Comparison of ENCODE assay signal across 19 cellular contexts in genomic region chr7:18547509-18548187, GRCh38. TPM values are rescaled to one million over a fixed set of nuclear protein-coding genes. Genes with fewer than 3 reads are reported as not detected.
A peak's percentile ranks its signal among the peaks of the same experiment; 100 is the strongest.
DNase-seq lines count a peak whose midpoint lies in the region; ATAC-seq, FAIRE-seq and TF ChIP-seq lines count a peak whose summit lies in the region.
"Had no signal": no experiment of that assay in that cellular context is flagged by ENCODE, and none has a peak within 500 bp of the region (broad histone marks: within the 10 kb centered on the region; RNA-seq: fewer than 3 reads in every experiment).

No MANE protein-coding gene starts in this region.

- no peak overlapping the region for H3K27ac ChIP-seq in GM12878 (ENCODE audit: control insufficient read depth, insufficient read depth)
- no peak overlapping the region for H3K27ac ChIP-seq in effector memory CD4-positive, alpha-beta T cell (ENCODE audit: insufficient read depth, low read length, poor library complexity, severe bottlenecking)
- no peak overlapping the region for H3K27ac ChIP-seq in psoas muscle
- H3K27ac ChIP-seq: foreskin keratinocyte, RWPE1, transverse colon had no signal

- intact Hi-C loops in GM12878 (cut with micrococcal nuclease; ENCODE audit: unreplicated experiment): no loop called here
- intact Hi-C loops in psoas muscle (cut with DNase I): no loop called here

- SMC1A ChIA-PET in GM12878 (lab: Charles Lee; ENCODE audit: uncharacterized antibody, unreplicated experiment): interaction anchor here (1.8 kb wide), 1 partner anchor 20 kb away, joined by 5 read pairs; no protein-coding TSS in a partner anchor

- in situ Hi-C loops in GM12878 (cut with MboI): no loop called here

- H4K20me1 ChIP-seq in GM12878 (ENCODE audit: control insufficient read depth, insufficient read depth): no peaks in the 10 kb centered on the region
- H4K20me1 ChIP-seq: BLaER1 treated with 17β-estradiol and CSF1 and Interleukin-3, amounts not matched to agents 10 nM and 100 nM had no signal

- H3K4me2 ChIP-seq in GM12878 (ENCODE audit: control insufficient read depth, insufficient read depth): no peak overlapping the region

- H3K9ac ChIP-seq in GM12878 (ENCODE audit: control insufficient read depth, insufficient read depth, low read length): no peak overlapping the region
- H3K9ac ChIP-seq: BLaER1 treated with 17β-estradiol and CSF1 and Interleukin-3, amounts not matched to agents 10 nM and 100 nM had no signal

- POLR2A ChIA-PET in GM12878 (lab: Charles Lee): no interaction called here

- H3K79me2 ChIP-seq in GM12878 (ENCODE audit: control insufficient read depth, insufficient read depth, low read length): no peaks in the 10 kb centered on the region

- no peak for DNase-seq in GM12878 (ENCODE audit: low read depth, low spot score)
- DNase-seq in effector memory CD4-positive, alpha-beta T cell: no peak
- DNase-seq in activated effector memory CD4-positive, alpha-beta T cell treated with Interleukin-2 at 50 U/mL for 16 hours: no peak
- DNase-seq in psoas muscle: no peak
- no peak for DNase-seq in C1 segment of cervical spinal cord (lab: John Stamatoyannopoulos, UW)
- DNase-seq: activated CD4-positive, alpha-beta T cell treated with anti-CD3 and anti-CD28 coated beads for 48 hours; activated T-cell treated with anti-CD3 and anti-CD28 coated beads, Interleukin-2, amount 50 U/mL, for 4 hours; DND-41; foreskin keratinocyte; NCI-H1436; NCI-H526; retina; stimulated activated CD4-positive, alpha-beta T cell treated with anti-CD3 and anti-CD28 coated beads, Interleukin-1b, Interleukin-23, amount 100 ng/mL, for 48 hours; transverse colon had no signal

- H2AFZ ChIP-seq in GM12878 (ENCODE audit: control insufficient read depth, low read depth, low read length): no peak overlapping the region

- TF ChIP-seq RAD21 in GM12878 (IDR thresholded peaks at IDR 0.05; ENCODE audit: insufficient read depth, low read depth, low read length): no peak

- TF ChIP-seq EP300 in GM12878 (IDR thresholded peaks at IDR 0.05; ENCODE audit: borderline replicate concordance in 1 of 2, control insufficient read depth in 1 of 2, low read depth in 2 of 2, low read length in 2 of 2): no peak

- H3K4me1 ChIP-seq in GM12878 (ENCODE audit: control insufficient read depth, insufficient read depth, low read length) (no peaks in the 10 kb centered on the region), psoas muscle (peaks cover 17% of the 10 kb centered on the region)
- no peaks in the 10 kb centered on the region for H3K4me1 ChIP-seq in effector memory CD4-positive, alpha-beta T cell (ENCODE audit: control insufficient read depth, insufficient read depth, low read length, poor library complexity, severe bottlenecking)
- H3K4me1 ChIP-seq: foreskin keratinocyte had no signal

- BruUV-seq in GM12878 (replicated peaks; lab: Mats Ljungman, UMichigan): no TSS peak

- H3K27me3 ChIP-seq in GM12878 (replicated peaks in 1 of 2; ENCODE audit: control insufficient read depth in 2 of 2, insufficient read depth in 2 of 2, low read length in 1 of 2): no peaks in the 10 kb centered on the region
- H3K27me3 ChIP-seq in effector memory CD4-positive, alpha-beta T cell (replicated peaks; ENCODE audit: control insufficient read depth, insufficient read depth, low read length, poor library complexity, severe bottlenecking): no peaks in the 10 kb centered on the region
- no peaks in the 10 kb centered on the region for H3K27me3 ChIP-seq in psoas muscle (ENCODE audit: insufficient read depth in 3 of 3, low read length in 2 of 3)
- H3K27me3 ChIP-seq: BLaER1 treated with 17β-estradiol and CSF1 and Interleukin-3, amounts not matched to agents 10 nM and 100 nM; foreskin keratinocyte; transverse colon had no signal

- CTCF ChIA-PET in GM12878 (lab: Yijun Ruan, JAX): no interaction called here

- FAIRE-seq in GM12878 (lab: Jason Lieb, UNC): no peak

- H3K4me3 ChIP-seq in GM12878 (no peak overlapping the region), psoas muscle (no peak overlapping the region)
- H3K4me3 ChIP-seq in effector memory CD4-positive, alpha-beta T cell (ENCODE audit: insufficient read depth, low read depth, low read length, poor library complexity, severe bottlenecking): no peak overlapping the region
- H3K4me3 ChIP-seq: BLaER1 treated with 17β-estradiol and CSF1 and Interleukin-3, amounts not matched to agents 10 nM and 100 nM; transverse colon had no signal

- no peaks in the 10 kb centered on the region for H3K36me3 ChIP-seq in GM12878 (ENCODE audit: control insufficient read depth in 2 of 2, insufficient read depth in 2 of 2, low read length in 1 of 2)
- no peaks in the 10 kb centered on the region for H3K36me3 ChIP-seq in effector memory CD4-positive, alpha-beta T cell (ENCODE audit: control insufficient read depth, insufficient read depth, low read length)
- H3K36me3 ChIP-seq in psoas muscle (ENCODE audit: insufficient read depth in 1 of 2, low read depth in 1 of 2): peaks cover 3 to 6% of the 10 kb centered on the region in 2 donors
- H3K36me3 ChIP-seq: transverse colon had no signal

- ATAC-seq in GM18873 (IDR thresholded peaks at IDR 0.05; ENCODE audit: low FRiP score, unreplicated experiment): peak; percentile 62
- peak; percentile 80 for ATAC-seq in GM21423 (IDR thresholded peaks at IDR 0.05; ENCODE audit: unreplicated experiment)
- ATAC-seq in HG03135 (IDR thresholded peaks at IDR 0.05; ENCODE audit: unreplicated experiment): peak; percentile 85
- peak; percentile 68 for ATAC-seq in GM12878
- ATAC-seq in psoas muscle: no peak
- ATAC-seq: activated T-cell treated with anti-CD3 and anti-CD28 coated beads, Interleukin-2, amount 50 U/mL, for 4 hours; foreskin keratinocyte had no signal

- TF ChIP-seq POLR2A in GM12878 (IDR thresholded peaks at IDR 0.05; ENCODE audit: low read depth, low read length): no peak

- no peaks in the 10 kb centered on the region for H3K9me3 ChIP-seq in GM12878 (replicated peaks; ENCODE audit: control insufficient read depth, insufficient read depth, low read length)
- no peaks in the 10 kb centered on the region for H3K9me3 ChIP-seq in effector memory CD4-positive, alpha-beta T cell (ENCODE audit: control insufficient read depth, low read length)
- H3K9me3 ChIP-seq in psoas muscle: no peaks in the 10 kb centered on the region
- H3K9me3 ChIP-seq: transverse colon had no signal

- RAD21 ChIA-PET in GM12878 (lab: Charles Lee; ENCODE audit: unreplicated experiment): no interaction called here

- TF ChIP-seq CTCF in GM12878 (IDR thresholded peaks at IDR 0.05 in 2 of 3, conservative IDR thresholded peaks at IDR 0.05 in 1 of 3; ENCODE audit: control insufficient read depth in 2 of 3, extremely low read depth in 1 of 3, insufficient read depth in 1 of 3, low read depth in 3 of 3, low read length in 3 of 3) (no peak), psoas muscle (IDR thresholded peaks at IDR 0.05) (no peak)

- 86% methylated on average over 4 of the region's 4 CpGs for WGBS in GM12878 (ENCODE audit: insufficient coverage, insufficient replicate concordance, low lambda C conversion rate, missing lambda C conversion rate)
- 53 to 80% (median 62%) methylated on average over 4 of the region's 4 CpGs for WGBS in psoas muscle, 3 donors

TF ChIP-seq in GM12878, 131 proteins besides CTCF, POLR2A, EP300 and RAD21:
- TF ChIP-seq USF2 (IDR thresholded peaks at IDR 0.05; ENCODE audit: borderline replicate concordance, low read depth, low read length) (no peak), ATF3 (IDR thresholded peaks at IDR 0.05; ENCODE audit: borderline replicate concordance, extremely low read depth, low read depth, low read length) (no peak), TAF1 (IDR thresholded peaks at IDR 0.05; ENCODE audit: borderline replicate concordance, low read depth, low read length) (no peak), NFIC (IDR thresholded peaks at IDR 0.05; ENCODE audit: low read depth, low read length) (no peak), MYB (IDR thresholded peaks at IDR 0.05; ENCODE audit: borderline replicate concordance, low read depth, low read length) (no peak), NRF1 (conservative IDR thresholded peaks at IDR 0.05; ENCODE audit: low read depth, low read length) (no peak), FOXK2 (IDR thresholded peaks at IDR 0.05) (no peak), SMARCA5 (IDR thresholded peaks at IDR 0.05) (no peak), NBN (IDR thresholded peaks at IDR 0.05) (no peak)

RNA-seq across cellular contexts. Expression of gene HDAC9, which starts 52.1 kb away (rescaled TPM):
- 2.3 and 2.9 TPM in 2 replicates for total RNA-seq in GM12878 (2013; cell fraction: nucleolus; rRNA removed)
- 0.90 and 2.9 TPM in 2 replicates for total RNA-seq in GM12878 (2014; rRNA removed)
- 1.3 and 1.7 TPM in 2 replicates for total RNA-seq in GM12878 (2014; rRNA removed; fragmentation: Illumina TruSeq; extraction: Trizol)
- total RNA-seq in GM12878 (2021): 0.92 and 1.9 TPM in 2 replicates
- polyA plus RNA-seq in GM12878 (2011; ENCODE audit: low read depth): 2.9 TPM
- polyA plus RNA-seq in GM12878 (2011; rRNA removed): 12.8 and 15.6 TPM in 2 replicates
- polyA plus RNA-seq in GM12878 (2011; cell fraction: cytosol; rRNA removed): 7.0 and 8.4 TPM in 2 replicates
- polyA plus RNA-seq in GM12878 (2011; cell fraction: nucleus; rRNA removed): 11.0 and 11.6 TPM in 2 replicates
- 4.5 and 5.7 TPM in 2 replicates for polyA plus RNA-seq in GM12878 (2012)
- polyA plus RNA-seq in GM12878 (2014; fragmentation: Illumina TruSeq; extraction: Trizol): 0.93 and 1.6 TPM in 2 replicates
- polyA plus RNA-seq in GM12878 (2014; fragmentation: Nextera tagmentation; extraction: Ambion mirVana): under 1 TPM; 0.73 to 0.74 TPM
- polyA plus RNA-seq in GM12878 (2014; rRNA removed): 0.72 and 1.0 TPM in 2 replicates
- 1 to 10 TPM in 1 of 2 experiments, under 1 TPM in 1; 0.88 to 1.3 TPM for polyA plus RNA-seq in GM12878 (2016; fragmentation: Nextera tagmentation; extraction: Ambion mirVana)
- 33.5 and 53.8 TPM in 2 replicates for polyA minus RNA-seq in GM12878 (2011; rRNA and poly(A)+ RNA removed)
- 9.0 and 10.8 TPM in 2 replicates for polyA minus RNA-seq in GM12878 (2011; cell fraction: cytosol; rRNA and poly(A)+ RNA removed)
- polyA minus RNA-seq in GM12878 (2011; cell fraction: nucleus; rRNA and poly(A)+ RNA removed): 46.3 and 61.4 TPM in 2 replicates
- 10 to 100 TPM; 16.8 to 34.2 (median 20.1) TPM for total RNA-seq in psoas muscle
- 1 to 10 TPM in 1 of 3 donors, under 1 TPM in 2; 0.38 to 3.5 (median 0.86) TPM for polyA plus RNA-seq in psoas muscle

Comparison
In these comparisons a context has a peak if more than half of its experiments do, and no peak if none do; other contexts are left out.
1. ATAC-seq: peak in GM18873 (single experiment), GM21423 (single experiment), HG03135 (single experiment) and GM12878 (single experiment); none in psoas muscle (0 of 4).
2. RNA of gene HDAC9, which starts 52.1 kb away (total RNA-seq): 16.8 to 34.2 TPM in psoas muscle; 0.90 to 2.9 TPM in GM12878; every median in the first group is over 4 times any median in the second.